21 cellular contexts compared by ENCODE assay signal in the genomic region with DNA sequence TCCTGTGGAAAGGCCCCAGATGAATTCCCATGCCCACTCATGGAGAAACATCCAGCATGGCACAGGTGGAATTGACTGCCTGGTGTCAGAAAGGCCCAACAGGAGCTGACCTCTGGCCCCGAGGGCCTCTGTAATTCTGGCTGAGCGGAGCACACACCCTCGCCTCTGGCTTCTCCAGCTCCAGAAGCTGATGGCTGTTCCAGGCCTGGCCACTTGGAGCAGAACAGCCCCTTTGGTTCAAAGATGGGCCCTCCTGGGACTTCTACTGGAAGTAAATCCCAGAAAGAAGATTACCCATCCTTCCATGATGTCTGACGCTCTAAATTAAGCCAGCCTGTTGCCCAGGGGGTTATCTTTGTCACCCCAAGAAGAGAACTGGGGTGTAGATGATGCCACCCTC.
"Had no signal": no experiment of that assay in that cellular context is flagged by ENCODE, and none has a peak within 500 bp of the region (broad histone marks: within the 10 kb centered on the region; RNA-seq: fewer than 3 reads in every experiment).

No MANE protein-coding gene starts in this region.

- H3K9me3 ChIP-seq: upper lobe of right lung had no signal

- H3K4me1 Mint-ChIP-seq: activated CD4-positive, alpha-beta memory T cell treated with anti-CD3 and anti-CD28 coated beads, Interleukin-2, amount 10 ng/mL, durations not matched to agents 7 days and 5 days; activated CD4-positive, alpha-beta T cell treated with anti-CD3 and anti-CD28 coated beads, Interleukin-2, amount 10 ng/mL, durations not matched to agents 24 days and 14 days; activated CD8-positive, alpha-beta memory T cell treated with anti-CD3 and anti-CD28 coated beads, Interleukin-2, amount 10 ng/mL, durations not matched to agents 7 days and 5 days; activated naive CD4-positive, alpha-beta T cell treated with anti-CD3 and anti-CD28 coated beads, Interleukin-2, amount 10 ng/mL, durations not matched to agents 7 days and 5 days; mesothelial cell of epicardium; naive thymus-derived CD8-positive, alpha-beta T cell had no signal

- DNase-seq: activated CD4-positive, alpha-beta memory T cell treated with anti-CD3 and anti-CD28 coated beads, Interleukin-2, amount 10 ng/mL, durations not matched to agents 7 days and 5 days; activated CD4-positive, alpha-beta T cell treated with anti-CD3 and anti-CD28 coated beads, Interleukin-2, amount 10 ng/mL, durations not matched to agents 24 days and 14 days; activated CD8-positive, alpha-beta memory T cell treated with anti-CD3 and anti-CD28 coated beads, Interleukin-2, amount 10 ng/mL, durations not matched to agents 7 days and 5 days; activated effector memory CD4-positive, alpha-beta T cell treated with anti-CD3 and anti-CD28 coated beads, Interleukin-2, amount 50 U/mL, for 16 hours; activated naive CD4-positive, alpha-beta T cell treated with anti-CD3 and anti-CD28 coated beads, Interleukin-2, amount 10 ng/mL, durations not matched to agents 7 days and 5 days; activated T-cell treated with anti-CD3 and anti-CD28 coated beads for 4 hours; cortex of kidney; heart left ventricle; left lung; naive thymus-derived CD8-positive, alpha-beta T cell; spleen; stimulated activated CD4-positive, alpha-beta T cell treated with anti-CD3 and anti-CD28 coated beads, Interleukin-4, amount 100 ng/mL, for 24 hours; stimulated activated naive CD4-positive, alpha-beta T cell treated with Interleukin-2 at 50 U/mL for 16 hours; upper lobe of right lung had no signal

- H3K4me3 ChIP-seq: cardiac muscle cell, gastroesophageal sphincter, heart left ventricle, left lung, lung, spleen, upper lobe of right lung had no signal

- H3K27ac Mint-ChIP-seq: activated CD4-positive, alpha-beta memory T cell treated with anti-CD3 and anti-CD28 coated beads, Interleukin-2, amount 10 ng/mL, durations not matched to agents 7 days and 5 days; activated CD4-positive, alpha-beta T cell treated with anti-CD3 and anti-CD28 coated beads, Interleukin-2, amount 10 ng/mL, durations not matched to agents 24 days and 14 days; activated CD8-positive, alpha-beta memory T cell treated with anti-CD3 and anti-CD28 coated beads, Interleukin-2, amount 10 ng/mL, durations not matched to agents 7 days and 5 days; activated naive CD4-positive, alpha-beta T cell treated with anti-CD3 and anti-CD28 coated beads, Interleukin-2, amount 10 ng/mL, durations not matched to agents 7 days and 5 days; mesothelial cell of epicardium; naive thymus-derived CD8-positive, alpha-beta T cell; progenitor cell of endocrine pancreas had no signal

- H3K36me3 ChIP-seq: cardiac muscle cell, gastroesophageal sphincter, heart left ventricle, left lung, spleen, upper lobe of right lung had no signal

- H3K4me3 Mint-ChIP-seq: activated CD4-positive, alpha-beta memory T cell treated with anti-CD3 and anti-CD28 coated beads, Interleukin-2, amount 10 ng/mL, durations not matched to agents 7 days and 5 days; activated CD4-positive, alpha-beta T cell treated with anti-CD3 and anti-CD28 coated beads, Interleukin-2, amount 10 ng/mL, durations not matched to agents 24 days and 14 days; activated CD8-positive, alpha-beta memory T cell treated with anti-CD3 and anti-CD28 coated beads, Interleukin-2, amount 10 ng/mL, durations not matched to agents 7 days and 5 days; activated naive CD4-positive, alpha-beta T cell treated with anti-CD3 and anti-CD28 coated beads, Interleukin-2, amount 10 ng/mL, durations not matched to agents 7 days and 5 days; mesothelial cell of epicardium; naive thymus-derived CD8-positive, alpha-beta T cell had no signal

- H3K27me3 Mint-ChIP-seq: activated CD4-positive, alpha-beta memory T cell treated with anti-CD3 and anti-CD28 coated beads, Interleukin-2, amount 10 ng/mL, durations not matched to agents 7 days and 5 days; activated CD4-positive, alpha-beta T cell treated with anti-CD3 and anti-CD28 coated beads, Interleukin-2, amount 10 ng/mL, durations not matched to agents 24 days and 14 days; activated CD8-positive, alpha-beta memory T cell treated with anti-CD3 and anti-CD28 coated beads, Interleukin-2, amount 10 ng/mL, durations not matched to agents 7 days and 5 days; activated naive CD4-positive, alpha-beta T cell treated with anti-CD3 and anti-CD28 coated beads, Interleukin-2, amount 10 ng/mL, durations not matched to agents 7 days and 5 days had no signal

- H3K27me3 ChIP-seq: cardiac muscle cell, gastroesophageal sphincter, left lung, spleen, upper lobe of right lung had no signal

- H3K4me1 ChIP-seq: heart left ventricle, left lung, spleen, upper lobe of right lung had no signal

- H3K27ac ChIP-seq: cardiac muscle cell, epithelial cell of prostate, gastroesophageal sphincter, heart left ventricle, left lung, spleen, upper lobe of right lung had no signal

- ATAC-seq: activated CD4-positive, CD25-positive, alpha-beta regulatory T cell treated with anti-CD3 and anti-CD28 coated beads, Interleukin-2, amount 50 U/mL, for 24 hours; activated CD8-positive, alpha-beta memory T cell treated with anti-CD3 and anti-CD28 coated beads, Interleukin-2, amount 10 ng/mL, durations not matched to agents 7 days and 5 days; gastroesophageal sphincter; heart left ventricle; left lung; naive thymus-derived CD8-positive, alpha-beta T cell; upper lobe of right lung had no signal

- H3K36me3 Mint-ChIP-seq: activated CD8-positive, alpha-beta memory T cell treated with anti-CD3 and anti-CD28 coated beads, Interleukin-2, amount 10 ng/mL, durations not matched to agents 7 days and 5 days; activated naive CD4-positive, alpha-beta T cell treated with anti-CD3 and anti-CD28 coated beads, Interleukin-2, amount 10 ng/mL, durations not matched to agents 7 days and 5 days; mesothelial cell of epicardium had no signal
